Comparison of ENCODE assay signal across 8 cellular contexts in genomic region chr18:5542393-5543035, GRCh38. TPM values are rescaled to one million over a fixed set of nuclear protein-coding genes. Genes with fewer than 3 reads are reported as not detected.
A peak's percentile ranks its signal among the peaks of the same experiment; 100 is the strongest.
DNase-seq lines count a peak whose midpoint lies in the region; ATAC-seq, FAIRE-seq and TF ChIP-seq lines count a peak whose summit lies in the region.

No MANE protein-coding gene starts in this region.

- WGBS in small intestine, 3 donors = 4 to 9% (median 7%) methylated on average over 23 of the region's 23 CpGs

- H3K9me3 Mint-ChIP-seq in activated CD8-positive, alpha-beta T cell treated with anti-CD3 and anti-CD28 coated beads for 36 hours = no peaks in the 10 kb centered on the region
- H3K9me3 Mint-ChIP-seq in activated CD8-positive, alpha-beta T cell treated with anti-CD3 and anti-CD28 coated beads, Interleukin-2, amount 10 ng/mL, durations not matched to agents 7 days and 5 days (ENCODE audit: insufficient read depth) = no peaks in the 10 kb centered on the region
- no peaks in the 10 kb centered on the region for H3K9me3 Mint-ChIP-seq in type B pancreatic cell

- H3K27ac ChIP-seq in small intestine (ENCODE audit: low read depth in 1 of 2, low read length in 1 of 2) = peak overlapping the region in 1 of 2 donors; percentile 67

- intact Hi-C loops in activated CD8-positive, alpha-beta T cell treated with anti-CD3 and anti-CD28 coated beads for 36 hours (cut with micrococcal nuclease) = no loop called here

- POLR2A ChIA-PET in activated CD8-positive, alpha-beta T cell treated with anti-CD3 and anti-CD28 coated beads for 36 hours (lab: Charles Lee) = no interaction called here
- POLR2A ChIA-PET in activated CD8-positive, alpha-beta T cell treated with anti-CD3 and anti-CD28 coated beads, Interleukin-2, amount 10 ng/mL, durations not matched to agents 7 days and 5 days (lab: Charles Lee) = no interaction called here

- H3K36me3 Mint-ChIP-seq in activated CD8-positive, alpha-beta T cell treated with anti-CD3 and anti-CD28 coated beads for 36 hours (ENCODE audit: low read depth) = no peaks in the 10 kb centered on the region
- H3K36me3 Mint-ChIP-seq in activated CD8-positive, alpha-beta T cell treated with anti-CD3 and anti-CD28 coated beads, Interleukin-2, amount 10 ng/mL, durations not matched to agents 7 days and 5 days (ENCODE audit: low read depth) = no peaks in the 10 kb centered on the region
- no peaks in the 10 kb centered on the region for H3K36me3 Mint-ChIP-seq in type B pancreatic cell

- CTCF ChIA-PET in activated CD8-positive, alpha-beta T cell treated with anti-CD3 and anti-CD28 coated beads for 36 hours (lab: Charles Lee) = no interaction called here
- CTCF ChIA-PET in activated CD8-positive, alpha-beta T cell treated with anti-CD3 and anti-CD28 coated beads, Interleukin-2, amount 10 ng/mL, durations not matched to agents 7 days and 5 days (lab: Charles Lee) = no interaction called here

- DNase-seq in activated CD8-positive, alpha-beta T cell treated with anti-CD3 and anti-CD28 coated beads for 36 hours = no peak
- DNase-seq in activated CD8-positive, alpha-beta T cell treated with anti-CD3 and anti-CD28 coated beads, Interleukin-2, amount 10 ng/mL, durations not matched to agents 7 days and 5 days = no peak
- DNase-seq in astrocyte of the cerebellum (ENCODE audit: low read depth) (no peak), kidney tubule cell (ENCODE audit: low spot score) (peak; percentile 34), type B pancreatic cell (ENCODE audit: extremely low spot score, unreplicated experiment) (no peak), GM19238 (ENCODE audit: insufficient read length, low spot score) (no peak), small intestine (no peak)

- in situ Hi-C loops in astrocyte of the cerebellum (cut with HindIII; ENCODE audit: low sequenced_read_pairs) = no loop called here

- H3K4me3 Mint-ChIP-seq in activated CD8-positive, alpha-beta T cell treated with anti-CD3 and anti-CD28 coated beads for 36 hours = peak overlapping the region; percentile 0
- no peak overlapping the region for H3K4me3 Mint-ChIP-seq in activated CD8-positive, alpha-beta T cell treated with anti-CD3 and anti-CD28 coated beads, Interleukin-2, amount 10 ng/mL, durations not matched to agents 7 days and 5 days
- H3K4me3 Mint-ChIP-seq in type B pancreatic cell = peak overlapping the region; percentile 92

- FAIRE-seq in small intestine (lab: Jason Lieb, UNC) = no peak

- H3K27me3 Mint-ChIP-seq in activated CD8-positive, alpha-beta T cell treated with anti-CD3 and anti-CD28 coated beads for 36 hours = peaks cover 37% of the 10 kb centered on the region
- peaks cover 43% of the 10 kb centered on the region for H3K27me3 Mint-ChIP-seq in activated CD8-positive, alpha-beta T cell treated with anti-CD3 and anti-CD28 coated beads, Interleukin-2, amount 10 ng/mL, durations not matched to agents 7 days and 5 days (ENCODE audit: low read depth)
- peaks cover 31% of the 10 kb centered on the region for H3K27me3 Mint-ChIP-seq in type B pancreatic cell

- ATAC-seq in activated CD8-positive, alpha-beta T cell treated with anti-CD3 and anti-CD28 coated beads for 36 hours = no peak
- no peak for ATAC-seq in activated CD8-positive, alpha-beta T cell treated with anti-CD3 and anti-CD28 coated beads, Interleukin-2, amount 10 ng/mL, durations not matched to agents 7 days and 5 days
- ATAC-seq in HG03108 (IDR thresholded peaks at IDR 0.05; ENCODE audit: unreplicated experiment) = no peak

- no peaks in the 10 kb centered on the region for H3K9me3 ChIP-seq in small intestine (ENCODE audit: control insufficient read depth, low read depth)

- no peaks in the 10 kb centered on the region for H3K4me1 Mint-ChIP-seq in activated CD8-positive, alpha-beta T cell treated with anti-CD3 and anti-CD28 coated beads for 36 hours (ENCODE audit: low read depth)
- no peaks in the 10 kb centered on the region for H3K4me1 Mint-ChIP-seq in activated CD8-positive, alpha-beta T cell treated with anti-CD3 and anti-CD28 coated beads, Interleukin-2, amount 10 ng/mL, durations not matched to agents 7 days and 5 days (ENCODE audit: low read depth)
- peaks cover 26% of the 10 kb centered on the region for H3K4me1 Mint-ChIP-seq in type B pancreatic cell (ENCODE audit: unreplicated experiment)

- H3K36me3 ChIP-seq in small intestine (ENCODE audit: control insufficient read depth in 2 of 2, insufficient read depth in 2 of 2, low read length in 2 of 2) = no peaks in the 10 kb centered on the region

- H3K4me3 ChIP-seq in astrocyte of the cerebellum (ENCODE audit: low read depth, low read length) = peak overlapping the region; percentile 72
- peak overlapping the region in 1 of 2 donors; percentile 62 for H3K4me3 ChIP-seq in small intestine (ENCODE audit: low read depth in 1 of 2, low read length in 2 of 2)

- TF ChIP-seq CTCF in activated CD8-positive, alpha-beta T cell treated with anti-CD3 and anti-CD28 coated beads for 36 hours (IDR thresholded peaks at IDR 0.05) = no peak
- TF ChIP-seq CTCF in astrocyte of the cerebellum (IDR thresholded peaks at IDR 0.05; ENCODE audit: low read depth, low read length, missing control alignments) (no peak), type B pancreatic cell (conservative IDR thresholded peaks at IDR 0.05) (no peak)

- H3K4me1 ChIP-seq in small intestine (ENCODE audit: control insufficient read depth in 2 of 2, insufficient read depth in 1 of 2, low read depth in 1 of 2, low read length in 1 of 2) = peaks cover 0 to 2% of the 10 kb centered on the region in 2 donors

- H3K27ac Mint-ChIP-seq in activated CD8-positive, alpha-beta T cell treated with anti-CD3 and anti-CD28 coated beads for 36 hours = no peak overlapping the region
- H3K27ac Mint-ChIP-seq in activated CD8-positive, alpha-beta T cell treated with anti-CD3 and anti-CD28 coated beads, Interleukin-2, amount 10 ng/mL, durations not matched to agents 7 days and 5 days = no peak overlapping the region
- peak overlapping the region; percentile 80 for H3K27ac Mint-ChIP-seq in type B pancreatic cell

- H3K27me3 ChIP-seq in small intestine (ENCODE audit: control insufficient read depth in 2 of 2, insufficient read depth in 2 of 2, low read length in 2 of 2) = no peaks in the 10 kb centered on the region

RNA-seq across cellular contexts. Expression of gene EPB41L3, which starts 1.3 kb away (rescaled TPM):
- total RNA-seq in activated CD8-positive, alpha-beta T cell treated with anti-CD3 and anti-CD28 coated beads for 36 hours = under 1 TPM in 1 of 2 experiments, not detected in 1; 0.31 TPM
- total RNA-seq in activated CD8-positive, alpha-beta T cell treated with anti-CD3 and anti-CD28 coated beads, Interleukin-2, amount 10 ng/mL, durations not matched to agents 7 days and 5 days = under 1 TPM in 1 of 2 experiments, not detected in 1; 0.10 TPM
- total RNA-seq in type B pancreatic cell (ENCODE audit: low replicate concordance) = 58.1 and 65.9 TPM in 2 replicates
- polyA plus RNA-seq in small intestine = 100 to 1,000 TPM in 2 of 3 donors, 10 to 100 TPM in 1; 52.8 to 167 (median 108) TPM

Comparison
In these comparisons a context has a peak if more than half of its experiments do, and no peak if none do; other contexts are left out.
1. RNA of gene EPB41L3, which starts 1.3 kb away (total RNA-seq): 58.1 to 65.9 TPM in type B pancreatic cell; 0.31 TPM in activated CD8-positive, alpha-beta T cell treated with anti-CD3 and anti-CD28 coated beads for 36 hours and 0.10 TPM in activated CD8-positive, alpha-beta T cell treated with anti-CD3 and anti-CD28 coated beads, Interleukin-2, amount 10 ng/mL, durations not matched to agents 7 days and 5 days; every median in the first group is over 10 times any median in the second.